Comparison of ENCODE assay signal across 36 cellular contexts in the genomic region with DNA sequence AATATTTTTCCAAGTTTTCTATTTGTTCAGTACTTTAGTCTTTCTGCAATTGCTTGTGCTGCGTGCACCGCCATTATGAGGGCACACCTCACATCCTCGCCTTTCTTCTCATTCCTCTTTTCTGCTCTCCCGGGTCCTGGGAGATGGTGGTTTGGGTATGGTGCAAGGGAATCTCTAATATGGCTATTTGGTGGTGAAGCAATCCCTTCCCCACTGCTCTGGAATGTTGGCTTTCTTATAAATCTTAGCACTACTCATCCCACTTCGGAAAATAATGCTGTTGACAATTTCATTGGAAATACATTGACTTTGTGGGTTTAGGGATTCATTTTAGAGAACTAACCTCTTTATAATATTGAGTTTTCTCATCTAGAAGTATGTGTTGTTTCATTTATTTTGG. TPM values are rescaled to one million over a fixed set of nuclear protein-coding genes. Genes with fewer than 3 reads are reported as not detected.
"Had no signal": no experiment of that assay in that cellular context is flagged by ENCODE, and none has a peak within 500 bp of the region (broad histone marks: within the 10 kb centered on the region; RNA-seq: fewer than 3 reads in every experiment).

No MANE protein-coding gene starts in this region.

- H2AFZ ChIP-seq: parathyroid adenoma had no signal

- H3K36me3 Mint-ChIP-seq: mesothelial cell of epicardium; naive B cell; natural killer cell treated with Interleukin-12 subunit alpha and Interleukin-12 subunit beta and Interleukin-15 and Interleukin-18, amount 100 ng/mL, for 72 hours had no signal

- H3K4me3 Mint-ChIP-seq: mesothelial cell of epicardium; naive B cell; natural killer cell treated with Interleukin-12 subunit alpha and Interleukin-12 subunit beta and Interleukin-15 and Interleukin-18, amount 100 ng/mL, for 72 hours; neural crest cell had no signal

- H3K9me3 Mint-ChIP-seq: mesothelial cell of epicardium; naive B cell; natural killer cell treated with Interleukin-12 subunit alpha and Interleukin-12 subunit beta and Interleukin-15 and Interleukin-18, amount 100 ng/mL, for 72 hours; neural crest cell had no signal

- H3K4me1 Mint-ChIP-seq: mesothelial cell of epicardium, neural crest cell had no signal

- H3K27me3 ChIP-seq: gastrocnemius medialis, right lobe of liver, thyroid gland, vagina had no signal

- H3K9me3 ChIP-seq: esophagus muscularis mucosa, gastrocnemius medialis, mucosa of descending colon, neutrophil, right lobe of liver, stomach, thyroid gland, vagina had no signal

- H3K79me2 ChIP-seq: parathyroid adenoma had no signal

- H3K4me1 ChIP-seq: esophagus muscularis mucosa, gastrocnemius medialis, right lobe of liver, stomach, vagina had no signal

- H3K4me3 ChIP-seq: coronary artery, esophagus muscularis mucosa, gastrocnemius medialis, mucosa of descending colon, right lobe of liver, smooth muscle cell, stomach, thyroid gland, vagina had no signal

- H3K4me2 ChIP-seq: smooth muscle cell had no signal

- DNase-seq: dermis blood vessel endothelial cell; effector memory CD4-positive, alpha-beta T cell; foreskin fibroblast; gastrocnemius medialis; kidney; mesenchymal stem cell; mucosa of descending colon; naive B cell; right lobe of liver; stimulated activated CD4-positive, alpha-beta T cell treated with anti-CD3 and anti-CD28 coated beads, Interleukin-12 subunit alpha, Interleukin-12 subunit beta, amount 100 ng/mL, for 4 hours; stimulated activated CD4-positive, alpha-beta T cell treated with anti-CD3 and anti-CD28 coated beads, Interleukin-1b, Interleukin-23, amount 100 ng/mL, for 48 hours; stimulated activated CD4-positive, alpha-beta T cell treated with anti-CD3 and anti-CD28 coated beads, Interleukin-4, amount 100 ng/mL, for 1 hour; stimulated activated CD8-positive, alpha-beta memory T cell treated with anti-CD3 and anti-CD28 coated beads, Interleukin-4, amount 100 ng/mL, for 48 hours; stimulated activated naive CD4-positive, alpha-beta T cell treated with Interleukin-2 at 50 U/mL for 16 hours; stomach; thyroid gland had no signal

- H3K9ac ChIP-seq: parathyroid adenoma had no signal

- H3K27ac ChIP-seq: coronary artery, esophagus muscularis mucosa, gastrocnemius medialis, neutrophil, parathyroid adenoma, right lobe of liver, stomach, thyroid gland, vagina had no signal

- H3K36me3 ChIP-seq: esophagus muscularis mucosa, gastrocnemius medialis, neutrophil, right lobe of liver, stomach, thyroid gland, vagina had no signal

- H3K27ac Mint-ChIP-seq: mesothelial cell of epicardium; naive B cell; natural killer cell treated with Interleukin-12 subunit alpha and Interleukin-12 subunit beta and Interleukin-15 and Interleukin-18, amount 100 ng/mL, for 72 hours; progenitor cell of endocrine pancreas had no signal

- FAIRE-seq: endothelial cell of umbilical vein, kidney had no signal

RNA-seq across cellular contexts. Expression of a gene that starts 1.9 kb away (rescaled TPM):
- total RNA-seq: dermis blood vessel endothelial cell had no signal

RNA-seq across cellular contexts. Expression of a gene that starts 50.0 kb away (rescaled TPM):
- total RNA-seq: dermis blood vessel endothelial cell; endothelial cell of umbilical vein; epithelial cell of proximal tubule; esophagus muscularis mucosa; fibroblast of lung; glomerular endothelial cell; kidney; left lobe of liver; liver; lung microvascular endothelial cell; natural killer cell treated with Interleukin-12 subunit alpha and Interleukin-12 subunit beta and Interleukin-15 and Interleukin-18, amount 100 ng/mL, for 72 hours; neural crest cell; omental fat pad; stomach; subcutaneous adipose tissue; thyroid gland; ureter; vagina had no signal
- polyA plus RNA-seq: endothelial cell of umbilical vein, fibroblast of lung, liver had no signal
